1 cellular context compared by ENCODE assay signal in genomic region chr4:137981277-137981676, GRCh38.
TF ChIP-seq lines count a peak whose summit lies in the region.

No MANE protein-coding gene starts in this region.

TF ChIP-seq in IMR-90, 13 proteins besides CTCF, POLR2A, EP300 and RAD21:
- TF ChIP-seq SMC3 (IDR thresholded peaks at IDR 0.05; ENCODE audit: low read depth, low read length) (0 out of 2 replicates have a peak, but pooled peaks have one; percentile 17), MAZ (IDR thresholded peaks at IDR 0.05; ENCODE audit: borderline replicate concordance, low read depth, low read length) (no peak)
